In genomic region chr1:230191079-230191478, GRCh38 we compare ENCODE assay signal across 1 cellular context.
TF ChIP-seq lines count a peak whose summit lies in the region.

No MANE protein-coding gene starts in this region.

TF ChIP-seq in GM23338, 12 proteins besides CTCF, POLR2A, EP300 and RAD21 (continued from another document):
- TF ChIP-seq ZNF462 (CRISPR knock-in tag; IDR thresholded peaks at IDR 0.05): no peak
- no peak for TF ChIP-seq JUNB (IDR thresholded peaks at IDR 0.05; ENCODE audit: unreplicated experiment)
- no peak for TF ChIP-seq POLR2AphosphoS5 (IDR thresholded peaks at IDR 0.05; ENCODE audit: low read depth)
- TF ChIP-seq EZH2 (IDR thresholded peaks at IDR 0.05; ENCODE audit: low read depth, unreplicated experiment): no peak
